ENCODE assay signal across 8 cellular contexts in the genomic region with DNA sequence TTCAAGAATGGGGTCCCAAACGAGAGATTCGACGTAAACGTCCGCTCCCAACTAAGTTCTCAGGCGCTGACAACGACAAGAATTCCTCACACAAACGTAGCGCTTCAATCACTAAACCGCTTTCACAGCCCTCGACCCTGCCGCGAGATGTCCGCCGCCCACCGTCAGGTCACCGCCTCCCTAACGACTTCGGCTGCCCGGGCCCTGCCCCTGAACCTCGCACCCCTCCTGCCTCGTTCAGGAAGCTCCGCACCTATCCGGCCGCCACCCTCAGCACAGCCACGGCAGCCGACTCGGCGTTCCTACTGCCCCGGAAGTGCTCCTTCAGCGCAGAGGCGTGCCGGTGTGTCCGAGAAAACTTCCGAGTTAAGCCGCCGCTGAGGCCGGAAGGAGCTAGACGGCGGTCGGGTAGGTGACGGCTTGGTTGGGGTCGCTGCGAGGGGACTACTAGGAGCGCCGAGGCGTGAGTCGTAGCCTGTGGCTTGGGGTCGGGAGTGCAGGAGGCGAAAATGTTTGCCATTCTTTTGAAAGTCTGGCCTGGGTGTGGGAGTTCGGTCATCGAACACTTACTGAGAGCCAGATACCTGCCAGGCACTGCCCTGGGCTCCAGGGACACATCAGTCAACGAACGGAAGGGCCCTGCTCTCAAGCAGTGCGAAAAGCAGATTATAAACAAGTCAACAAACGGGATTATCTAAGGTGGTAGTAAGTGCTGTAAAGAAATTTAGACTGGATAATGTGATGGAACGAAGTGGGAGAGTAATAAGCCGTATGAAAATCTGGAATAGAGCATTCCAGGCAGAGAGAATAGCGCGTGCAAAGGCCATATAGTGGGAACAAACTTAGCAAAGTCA. TPM values are rescaled to one million over a fixed set of nuclear protein-coding genes. Genes with fewer than 3 reads are reported as not detected.
A peak's percentile ranks its signal among the peaks of the same experiment; 100 is the strongest.
DNase-seq lines count a peak whose midpoint lies in the region; ATAC-seq lines count a peak whose summit lies in the region.

A gene (minus strand): TSS at position 307 of the 854 bp plus-strand sequence. CDS start 3,957 bp downstream, outside the sequence.
A gene (plus strand): TSS at position 364 of the 854 bp plus-strand sequence. CDS start 10,756 bp downstream, outside the sequence.

- H3K4me2 ChIP-seq in GM23248 (ENCODE audit: unreplicated experiment) (peak within 1 kb of the TSS; percentile 94), Karpas-422 (ENCODE audit: low read depth, low read length, poor library complexity, severe bottlenecking) (peak within 1 kb of the TSS; percentile 86)

- no peaks in the 10 kb centered on the region for H3K9me2 ChIP-seq in GM23248 (ENCODE audit: insufficient read depth)
- H3K9me2 ChIP-seq in Karpas-422 (replicated peaks; ENCODE audit: insufficient read depth, low read length): no peaks in the 10 kb centered on the region

- in situ Hi-C loops in GM23248 (cut with MboI): no loop called here

- peaks cover under 1% of the 10 kb centered on the region; the same call in 1 of the 2 replicates for H3K36me3 ChIP-seq in GM23248 (ENCODE audit: low read depth)
- H3K36me3 ChIP-seq in Karpas-422 (ENCODE audit: insufficient read depth, low read length): no peaks in the 10 kb centered on the region

- H4K20me1 ChIP-seq in GM23248 (ENCODE audit: insufficient read depth): no peaks in the 10 kb centered on the region
- peaks cover 7% of the 10 kb centered on the region; the same call in 1 of the 2 replicates for H4K20me1 ChIP-seq in Karpas-422 (ENCODE audit: insufficient read depth, low read depth, low read length)

- no peaks in the 10 kb centered on the region for H3K9me3 Mint-ChIP-seq in activated T-helper 1 cell treated with anti-CD3 and anti-CD28 coated beads, Interleukin-12 subunit alpha, Interleukin-12 subunit beta, Interleukin-2, Interleukin-4 antibody, amounts not matched to agents 30 ng/mL and 10 ng/mL and 1 ng/mL, durations not matched to agents 14 hours and 24 hours and 36 hours
- H3K9me3 Mint-ChIP-seq in naive B cell: no peaks in the 10 kb centered on the region
- H3K9me3 Mint-ChIP-seq in stimulated activated effector memory CD8-positive, alpha-beta T cell treated with anti-CD3 and anti-CD28 coated beads, Interleukin-12 subunit alpha, Interleukin-12 subunit beta, amount 100 ng/mL, for 72 hours: no peaks in the 10 kb centered on the region

- H3K4me1 ChIP-seq in GM23248 (ENCODE audit: insufficient read depth): peaks cover 21% of the 10 kb centered on the region
- peaks cover 47% of the 10 kb centered on the region for H3K4me1 ChIP-seq in Karpas-422 (ENCODE audit: low read length)

- H3K27ac ChIP-seq in GM23248 (peak within 1 kb of the TSS; percentile 74), Karpas-422 (ENCODE audit: low read length) (peak within 1 kb of the TSS; percentile 82)

- no peaks in the 10 kb centered on the region for H3K27me3 Mint-ChIP-seq in activated T-helper 1 cell treated with anti-CD3 and anti-CD28 coated beads, Interleukin-12 subunit alpha, Interleukin-12 subunit beta, Interleukin-2, Interleukin-4 antibody, amounts not matched to agents 30 ng/mL and 10 ng/mL and 1 ng/mL, durations not matched to agents 14 hours and 24 hours and 36 hours (ENCODE audit: insufficient read depth)
- H3K27me3 Mint-ChIP-seq in naive B cell: no peaks in the 10 kb centered on the region

- DNase-seq in Daoy (ENCODE audit: low read depth) (peak; percentile 95), GM23248 (peak; percentile 96), Karpas-422 (peak; percentile 97), RPMI7951 (ENCODE audit: low read depth) (peak; percentile 80), fibroblast of gingiva (ENCODE audit: low read depth) (peak; percentile 79), naive B cell (peak; percentile 82)
- peak; percentile 88 for DNase-seq in activated T-helper 1 cell treated with anti-CD3 and anti-CD28 coated beads, Interleukin-12 subunit alpha, Interleukin-12 subunit beta, Interleukin-2, Interleukin-4 antibody, amounts not matched to agents 30 ng/mL and 10 ng/mL and 1 ng/mL, durations not matched to agents 14 hours and 24 hours and 36 hours (ENCODE audit: low spot score)
- DNase-seq in stimulated activated effector memory CD8-positive, alpha-beta T cell treated with anti-CD3 and anti-CD28 coated beads, Interleukin-12 subunit alpha, Interleukin-12 subunit beta, amount 100 ng/mL, for 72 hours (ENCODE audit: low spot score in 2 of 2): peak; percentile 70 to 93

- peak within 1 kb of the TSS; percentile 98 for H3K4me3 Mint-ChIP-seq in activated T-helper 1 cell treated with anti-CD3 and anti-CD28 coated beads, Interleukin-12 subunit alpha, Interleukin-12 subunit beta, Interleukin-2, Interleukin-4 antibody, amounts not matched to agents 30 ng/mL and 10 ng/mL and 1 ng/mL, durations not matched to agents 14 hours and 24 hours and 36 hours
- H3K4me3 Mint-ChIP-seq in naive B cell: peak within 1 kb of the TSS; percentile 94 to 99 (median 98)
- H3K4me3 Mint-ChIP-seq in stimulated activated effector memory CD8-positive, alpha-beta T cell treated with anti-CD3 and anti-CD28 coated beads, Interleukin-12 subunit alpha, Interleukin-12 subunit beta, amount 100 ng/mL, for 72 hours: peak within 1 kb of the TSS; percentile 94

- intact Hi-C loops in activated T-helper 1 cell treated with anti-CD3 and anti-CD28 coated beads, Interleukin-12 subunit alpha, Interleukin-12 subunit beta, Interleukin-2, Interleukin-4 antibody, amounts not matched to agents 30 ng/mL and 10 ng/mL and 1 ng/mL, durations not matched to agents 14 hours and 24 hours and 36 hours (cut with micrococcal nuclease): loop anchor here (1.0 to 5.0 kb wide), 9 partner anchors 36 to 903 kb away; a partner anchor contains a TSS

- H3K9me3 ChIP-seq in GM23248 (ENCODE audit: low read depth) (no peaks in the 10 kb centered on the region), Karpas-422 (ENCODE audit: low read length) (no peaks in the 10 kb centered on the region)

- peak within 1 kb of the TSS; percentile 98 for H2AFZ ChIP-seq in GM23248
- H2AFZ ChIP-seq in Karpas-422 (ENCODE audit: low read length): peak within 1 kb of the TSS; percentile 85

- peak within 1 kb of the TSS; percentile 90 for H3K9ac ChIP-seq in GM23248
- peak within 1 kb of the TSS; percentile 82 for H3K9ac ChIP-seq in Karpas-422 (ENCODE audit: low read length)

- peaks cover 50% of the 10 kb centered on the region for H3K4me1 Mint-ChIP-seq in activated T-helper 1 cell treated with anti-CD3 and anti-CD28 coated beads, Interleukin-12 subunit alpha, Interleukin-12 subunit beta, Interleukin-2, Interleukin-4 antibody, amounts not matched to agents 30 ng/mL and 10 ng/mL and 1 ng/mL, durations not matched to agents 14 hours and 24 hours and 36 hours (ENCODE audit: low read depth)
- H3K4me1 Mint-ChIP-seq in naive B cell: peaks cover 24 to 45% (median 42%) of the 10 kb centered on the region in 3 donors
- peaks cover 44% of the 10 kb centered on the region for H3K4me1 Mint-ChIP-seq in stimulated activated effector memory CD8-positive, alpha-beta T cell treated with anti-CD3 and anti-CD28 coated beads, Interleukin-12 subunit alpha, Interleukin-12 subunit beta, amount 100 ng/mL, for 72 hours

- H3F3A ChIP-seq in GM23248 (ENCODE audit: insufficient read depth): peaks cover 22% of the 10 kb centered on the region

- H3K27ac Mint-ChIP-seq in activated T-helper 1 cell treated with anti-CD3 and anti-CD28 coated beads, Interleukin-12 subunit alpha, Interleukin-12 subunit beta, Interleukin-2, Interleukin-4 antibody, amounts not matched to agents 30 ng/mL and 10 ng/mL and 1 ng/mL, durations not matched to agents 14 hours and 24 hours and 36 hours: peak within 1 kb of the TSS; percentile 94
- H3K27ac Mint-ChIP-seq in naive B cell: peak within 1 kb of the TSS; percentile 93 to 99 (median 98)
- H3K27ac Mint-ChIP-seq in stimulated activated effector memory CD8-positive, alpha-beta T cell treated with anti-CD3 and anti-CD28 coated beads, Interleukin-12 subunit alpha, Interleukin-12 subunit beta, amount 100 ng/mL, for 72 hours: peak within 1 kb of the TSS; percentile 95

- peaks cover 16% of the 10 kb centered on the region for H3K36me3 Mint-ChIP-seq in activated T-helper 1 cell treated with anti-CD3 and anti-CD28 coated beads, Interleukin-12 subunit alpha, Interleukin-12 subunit beta, Interleukin-2, Interleukin-4 antibody, amounts not matched to agents 30 ng/mL and 10 ng/mL and 1 ng/mL, durations not matched to agents 14 hours and 24 hours and 36 hours (ENCODE audit: low read depth)
- no peaks in the 10 kb centered on the region for H3K36me3 Mint-ChIP-seq in naive B cell
- peaks cover 12% of the 10 kb centered on the region for H3K36me3 Mint-ChIP-seq in stimulated activated effector memory CD8-positive, alpha-beta T cell treated with anti-CD3 and anti-CD28 coated beads, Interleukin-12 subunit alpha, Interleukin-12 subunit beta, amount 100 ng/mL, for 72 hours

- peak within 1 kb of the TSS; percentile 97 for H3K4me3 ChIP-seq in GM23248
- H3K4me3 ChIP-seq in Karpas-422 (ENCODE audit: low read length): peak within 1 kb of the TSS; percentile 93

- H3K79me2 ChIP-seq in GM23248 (ENCODE audit: insufficient read depth): peaks cover 100% of the 10 kb centered on the region
- H3K79me2 ChIP-seq in Karpas-422 (ENCODE audit: low read length): peaks cover 72% of the 10 kb centered on the region

- H3K27me3 ChIP-seq in GM23248 (replicated peaks; ENCODE audit: insufficient read depth) (no peaks in the 10 kb centered on the region), Karpas-422 (ENCODE audit: low read length) (no peaks in the 10 kb centered on the region)

- peak; percentile 96 for ATAC-seq in naive B cell (ENCODE audit: low read depth in 2 of 2)
- ATAC-seq in stimulated activated effector memory CD8-positive, alpha-beta T cell treated with anti-CD3 and anti-CD28 coated beads, Interleukin-12 subunit alpha, Interleukin-12 subunit beta, amount 100 ng/mL, for 72 hours: peak; percentile 99

- WGBS in GM23248 (ENCODE audit: low coverage in 1 of 2, low lambda C conversion rate in 2 of 2, missing lambda C conversion rate in 2 of 2), 2 experiments: 1 to 2% methylated on average over 59 to 60 of the region's 60 CpGs

RNA-seq across cellular contexts. Expression of the first gene that starts in this region (rescaled TPM):
- 23.8 and 38.4 TPM in 2 replicates for total RNA-seq in Daoy (2014; rRNA removed; shearing (Covaris generic))
- 20.2 and 24.8 TPM in 2 replicates for total RNA-seq in GM23248 (2014; rRNA removed; shearing (Covaris generic))
- polyA plus RNA-seq in GM23248 (2016; fragmentation: Nextera tagmentation; extraction: Ambion mirVana) (25.3 and 27.0 TPM in 2 replicates), naive B cell (ENCODE audit: low read depth in 6 of 6) (10 to 100 TPM; 16.3 to 29.4 (median 20.0) TPM)
- 22.7 and 32.5 TPM in 2 replicates for total RNA-seq in Karpas-422 (2014; rRNA removed; shearing (Covaris generic); ENCODE audit: low replicate concordance)
- 15.2 and 17.4 TPM in 2 replicates for total RNA-seq in RPMI7951 (2014; rRNA removed; shearing (Covaris generic))
- 28.3 and 28.7 TPM in 2 replicates for total RNA-seq in activated T-helper 1 cell treated with anti-CD3 and anti-CD28 coated beads, Interleukin-12 subunit alpha, Interleukin-12 subunit beta, Interleukin-2, Interleukin-4 antibody, amounts not matched to agents 30 ng/mL and 10 ng/mL and 1 ng/mL, durations not matched to agents 14 hours and 24 hours and 36 hours

RNA-seq across cellular contexts. Expression of the second gene that starts in this region (rescaled TPM):
- total RNA-seq in Daoy (2014; rRNA removed; shearing (Covaris generic)): 60.5 and 68.5 TPM in 2 replicates
- 88.8 and 110 TPM in 2 replicates for total RNA-seq in GM23248 (2014; rRNA removed; shearing (Covaris generic))
- 20.5 and 22.5 TPM in 2 replicates for polyA plus RNA-seq in GM23248 (2016; fragmentation: Nextera tagmentation; extraction: Ambion mirVana)
- total RNA-seq in Karpas-422 (2014; rRNA removed; shearing (Covaris generic); ENCODE audit: low replicate concordance): 11.1 and 30.4 TPM in 2 replicates
- total RNA-seq in RPMI7951 (2014; rRNA removed; shearing (Covaris generic)): 51.1 and 58.9 TPM in 2 replicates
- total RNA-seq in activated T-helper 1 cell treated with anti-CD3 and anti-CD28 coated beads, Interleukin-12 subunit alpha, Interleukin-12 subunit beta, Interleukin-2, Interleukin-4 antibody, amounts not matched to agents 30 ng/mL and 10 ng/mL and 1 ng/mL, durations not matched to agents 14 hours and 24 hours and 36 hours: 24.3 and 29.9 TPM in 2 replicates
- polyA plus RNA-seq in naive B cell (ENCODE audit: low read depth in 6 of 6): 10 to 100 TPM in 1 of 6 donors, 1 to 10 TPM in 5; 5.3 to 16.7 (median 6.5) TPM

Comparison
In these comparisons a context has a peak if more than half of its experiments do, and no peak if none do; other contexts are left out.
1. Peak in every context shown above with its lines: DNase-seq, ATAC-seq, H3K4me3 ChIP-seq and H3K27ac ChIP-seq.